ENCODE assay signal across 2 cellular contexts in genomic region chr14:104132981-104133380, GRCh38.
TF ChIP-seq lines count a peak whose summit lies in the region.

No MANE protein-coding gene starts in this region.

TF ChIP-seq in GM23338, 12 proteins besides CTCF, POLR2A, EP300 and RAD21:
- TF ChIP-seq, protein P1, sequence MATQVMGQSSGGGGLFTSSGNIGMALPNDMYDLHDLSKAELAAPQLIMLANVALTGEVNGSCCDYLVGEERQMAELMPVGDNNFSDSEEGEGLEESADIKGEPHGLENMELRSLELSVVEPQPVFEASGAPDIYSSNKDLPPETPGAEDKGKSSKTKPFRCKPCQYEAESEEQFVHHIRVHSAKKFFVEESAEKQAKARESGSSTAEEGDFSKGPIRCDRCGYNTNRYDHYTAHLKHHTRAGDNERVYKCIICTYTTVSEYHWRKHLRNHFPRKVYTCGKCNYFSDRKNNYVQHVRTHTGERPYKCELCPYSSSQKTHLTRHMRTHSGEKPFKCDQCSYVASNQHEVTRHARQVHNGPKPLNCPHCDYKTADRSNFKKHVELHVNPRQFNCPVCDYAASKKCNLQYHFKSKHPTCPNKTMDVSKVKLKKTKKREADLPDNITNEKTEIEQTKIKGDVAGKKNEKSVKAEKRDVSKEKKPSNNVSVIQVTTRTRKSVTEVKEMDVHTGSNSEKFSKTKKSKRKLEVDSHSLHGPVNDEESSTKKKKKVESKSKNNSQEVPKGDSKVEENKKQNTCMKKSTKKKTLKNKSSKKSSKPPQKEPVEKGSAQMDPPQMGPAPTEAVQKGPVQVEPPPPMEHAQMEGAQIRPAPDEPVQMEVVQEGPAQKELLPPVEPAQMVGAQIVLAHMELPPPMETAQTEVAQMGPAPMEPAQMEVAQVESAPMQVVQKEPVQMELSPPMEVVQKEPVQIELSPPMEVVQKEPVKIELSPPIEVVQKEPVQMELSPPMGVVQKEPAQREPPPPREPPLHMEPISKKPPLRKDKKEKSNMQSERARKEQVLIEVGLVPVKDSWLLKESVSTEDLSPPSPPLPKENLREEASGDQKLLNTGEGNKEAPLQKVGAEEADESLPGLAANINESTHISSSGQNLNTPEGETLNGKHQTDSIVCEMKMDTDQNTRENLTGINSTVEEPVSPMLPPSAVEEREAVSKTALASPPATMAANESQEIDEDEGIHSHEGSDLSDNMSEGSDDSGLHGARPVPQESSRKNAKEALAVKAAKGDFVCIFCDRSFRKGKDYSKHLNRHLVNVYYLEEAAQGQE (IDR thresholded peaks at IDR 0.05; ENCODE audit: unreplicated experiment), result peak; percentile 85
- TF ChIP-seq JUNB (IDR thresholded peaks at IDR 0.05; ENCODE audit: unreplicated experiment), result no peak

TF ChIP-seq in PFSK-1, 5 proteins besides CTCF, POLR2A, EP300 and RAD21 (continued from another document):
- TF ChIP-seq SIN3A (IDR thresholded peaks at IDR 0.05; ENCODE audit: borderline replicate concordance, insufficient read depth, low read length), result no peak
